Comparison of ENCODE assay signal across 34 cellular contexts in the genomic region with DNA sequence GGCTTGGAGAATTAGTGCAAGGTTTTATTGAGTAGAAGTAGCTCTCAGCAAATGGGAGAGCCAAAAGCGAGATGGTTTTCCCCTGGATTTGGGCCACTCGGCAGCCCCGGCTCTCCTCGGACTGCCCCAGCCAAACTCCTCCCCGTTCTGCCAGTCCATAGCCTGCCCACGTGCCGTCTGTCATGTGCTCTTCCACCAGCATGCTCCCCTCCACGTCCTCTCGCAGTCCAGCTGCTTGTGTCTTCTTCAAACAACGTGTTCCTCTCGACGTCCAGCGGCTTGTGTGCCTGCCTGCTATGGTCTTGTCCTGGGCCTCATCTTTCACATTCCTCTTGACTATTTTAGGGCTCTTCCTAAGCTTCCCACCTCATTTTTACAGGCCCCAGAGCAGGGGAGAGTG.
"Had no signal": no experiment of that assay in that cellular context is flagged by ENCODE, and none has a peak within 500 bp of the region (broad histone marks: within the 10 kb centered on the region; RNA-seq: fewer than 3 reads in every experiment).

No MANE protein-coding gene starts in this region.

- H3K9me3 Mint-ChIP-seq: activated CD4-positive, alpha-beta memory T cell treated with anti-CD3 and anti-CD28 coated beads, Interleukin-2, amount 10 ng/mL, durations not matched to agents 7 days and 5 days; activated CD4-positive, alpha-beta T cell treated with anti-CD3 and anti-CD28 coated beads, Interleukin-2, amount 10 ng/mL, durations not matched to agents 7 days and 5 days; activated naive CD4-positive, alpha-beta T cell treated with anti-CD3 and anti-CD28 coated beads, Interleukin-2, amount 10 ng/mL, durations not matched to agents 7 days and 5 days; activated naive CD8-positive, alpha-beta T cell treated with anti-CD3 and anti-CD28 coated beads, Interleukin-2, amount 10 ng/mL, durations not matched to agents 7 days and 5 days; activated T-cell treated with anti-CD3 and anti-CD28 coated beads, Interleukin-2, amount 50 U/mL, for 24 hours; brain; memory B cell; natural killer cell; stimulated activated naive B cell treated with anti-CD40 and anti-IgM and Interleukin-4, amounts not matched to agents 10 μg/mL and 1 μg/mL and 100 μg/mL, for 72 hours had no signal

- H3K4me1 ChIP-seq: ascending aorta, colonic mucosa, esophagus squamous epithelium, psoas muscle, stomach had no signal

- DNase-seq: activated CD4-positive, alpha-beta memory T cell treated with anti-CD3 and anti-CD28 coated beads, Interleukin-2, amount 10 ng/mL, durations not matched to agents 7 days and 5 days; activated CD4-positive, alpha-beta T cell treated with anti-CD3 and anti-CD28 coated beads for 1 hour; activated CD4-positive, alpha-beta T cell treated with anti-CD3 and anti-CD28 coated beads, Interleukin-2, amount 10 ng/mL, durations not matched to agents 7 days and 5 days; activated CD8-positive, alpha-beta memory T cell treated with anti-CD3 and anti-CD28 coated beads, Interleukin-2, amount 50 U/mL, for 48 hours; activated gamma-delta T cell; activated naive CD4-positive, alpha-beta T cell treated with anti-CD3 and anti-CD28 coated beads, Interleukin-2, amount 10 ng/mL, durations not matched to agents 7 days and 5 days; activated naive CD8-positive, alpha-beta T cell treated with anti-CD3 and anti-CD28 coated beads, Interleukin-2, amount 10 ng/mL, durations not matched to agents 7 days and 5 days; activated T-cell treated with anti-CD3 and anti-CD28 coated beads, Interleukin-2, amount 50 U/mL, for 24 hours; cerebellar nuclear complex; colonic mucosa; effector CD8-positive, alpha-beta T cell; esophagus squamous epithelium; glutamatergic neuron; left cardiac atrium; natural killer cell; ovary; psoas muscle; stimulated activated CD4-positive, alpha-beta T cell treated with anti-CD3 and anti-CD28 coated beads, Interleukin-15, amount 100 ng/mL, for 24 hours; stimulated activated CD4-positive, alpha-beta T cell treated with anti-CD3 and anti-CD28 coated beads, Interleukin-2, amount 100 ng/mL, for 24 hours; stimulated activated naive B cell treated with anti-CD40 and anti-IgM and Interleukin-4, amounts not matched to agents 10 μg/mL and 1 μg/mL and 100 μg/mL, for 72 hours; stomach; T-helper 9 cell; tibial artery had no signal

- FAIRE-seq: endometrium, frontal cortex, keratinocyte, TTC549 had no signal

- H3K36me3 Mint-ChIP-seq: activated naive CD4-positive, alpha-beta T cell treated with anti-CD3 and anti-CD28 coated beads, Interleukin-2, amount 10 ng/mL, durations not matched to agents 7 days and 5 days; activated naive CD8-positive, alpha-beta T cell treated with anti-CD3 and anti-CD28 coated beads, Interleukin-2, amount 10 ng/mL, durations not matched to agents 7 days and 5 days; brain; memory B cell; natural killer cell; stimulated activated naive B cell treated with anti-CD40 and anti-IgM and Interleukin-4, amounts not matched to agents 10 μg/mL and 1 μg/mL and 100 μg/mL, for 72 hours had no signal

- H3K27ac ChIP-seq: ascending aorta, cardiac muscle cell, colonic mucosa, epithelial cell of prostate, esophagus squamous epithelium, neutrophil, ovary, psoas muscle, stomach, tibial artery, WERI-Rb-1 had no signal

- H3K4me3 ChIP-seq: ascending aorta, cardiac muscle cell, colonic mucosa, esophagus squamous epithelium, ovary, psoas muscle, stomach, tibial artery had no signal

- H3K4me1 Mint-ChIP-seq: brain; memory B cell; natural killer cell; stimulated activated naive B cell treated with anti-CD40 and anti-IgM and Interleukin-4, amounts not matched to agents 10 μg/mL and 1 μg/mL and 100 μg/mL, for 72 hours had no signal

- ATAC-seq: natural killer cell; psoas muscle; stimulated activated naive B cell treated with anti-CD40 and anti-IgM and Interleukin-4, amounts not matched to agents 10 μg/mL and 1 μg/mL and 100 μg/mL, for 72 hours had no signal

- H3K27me3 Mint-ChIP-seq: activated CD4-positive, alpha-beta memory T cell treated with anti-CD3 and anti-CD28 coated beads, Interleukin-2, amount 10 ng/mL, durations not matched to agents 7 days and 5 days; activated CD4-positive, alpha-beta T cell treated with anti-CD3 and anti-CD28 coated beads, Interleukin-2, amount 10 ng/mL, durations not matched to agents 7 days and 5 days; activated naive CD4-positive, alpha-beta T cell treated with anti-CD3 and anti-CD28 coated beads, Interleukin-2, amount 10 ng/mL, durations not matched to agents 7 days and 5 days; activated naive CD8-positive, alpha-beta T cell treated with anti-CD3 and anti-CD28 coated beads, Interleukin-2, amount 10 ng/mL, durations not matched to agents 7 days and 5 days; brain had no signal

- H3K27ac Mint-ChIP-seq: activated CD4-positive, alpha-beta memory T cell treated with anti-CD3 and anti-CD28 coated beads, Interleukin-2, amount 10 ng/mL, durations not matched to agents 7 days and 5 days; activated CD4-positive, alpha-beta T cell treated with anti-CD3 and anti-CD28 coated beads, Interleukin-2, amount 10 ng/mL, durations not matched to agents 7 days and 5 days; activated naive CD4-positive, alpha-beta T cell treated with anti-CD3 and anti-CD28 coated beads, Interleukin-2, amount 10 ng/mL, durations not matched to agents 7 days and 5 days; activated naive CD8-positive, alpha-beta T cell treated with anti-CD3 and anti-CD28 coated beads, Interleukin-2, amount 10 ng/mL, durations not matched to agents 7 days and 5 days; activated T-cell treated with anti-CD3 and anti-CD28 coated beads, Interleukin-2, amount 50 U/mL, for 24 hours; brain; memory B cell; natural killer cell; stimulated activated naive B cell treated with anti-CD40 and anti-IgM and Interleukin-4, amounts not matched to agents 10 μg/mL and 1 μg/mL and 100 μg/mL, for 72 hours had no signal

- H3K36me3 ChIP-seq: ascending aorta, cardiac muscle cell, colonic mucosa, esophagus squamous epithelium, neutrophil, ovary, stomach, tibial artery, WERI-Rb-1 had no signal

- H3K9me3 ChIP-seq: ascending aorta, colonic mucosa, esophagus squamous epithelium, neutrophil, ovary, psoas muscle, stomach, tibial artery had no signal

- H3K4me3 Mint-ChIP-seq: activated CD4-positive, alpha-beta memory T cell treated with anti-CD3 and anti-CD28 coated beads, Interleukin-2, amount 10 ng/mL, durations not matched to agents 7 days and 5 days; activated CD4-positive, alpha-beta T cell treated with anti-CD3 and anti-CD28 coated beads, Interleukin-2, amount 10 ng/mL, durations not matched to agents 7 days and 5 days; activated naive CD4-positive, alpha-beta T cell treated with anti-CD3 and anti-CD28 coated beads, Interleukin-2, amount 10 ng/mL, durations not matched to agents 7 days and 5 days; activated naive CD8-positive, alpha-beta T cell treated with anti-CD3 and anti-CD28 coated beads, Interleukin-2, amount 10 ng/mL, durations not matched to agents 7 days and 5 days; activated T-cell treated with anti-CD3 and anti-CD28 coated beads, Interleukin-2, amount 50 U/mL, for 24 hours; brain; memory B cell; natural killer cell; stimulated activated naive B cell treated with anti-CD40 and anti-IgM and Interleukin-4, amounts not matched to agents 10 μg/mL and 1 μg/mL and 100 μg/mL, for 72 hours had no signal

- H3K27me3 ChIP-seq: ascending aorta, cardiac muscle cell, colonic mucosa, esophagus squamous epithelium, ovary, stomach, tibial artery had no signal
